Comparison of ENCODE assay signal across 1 cellular context in the genomic region with DNA sequence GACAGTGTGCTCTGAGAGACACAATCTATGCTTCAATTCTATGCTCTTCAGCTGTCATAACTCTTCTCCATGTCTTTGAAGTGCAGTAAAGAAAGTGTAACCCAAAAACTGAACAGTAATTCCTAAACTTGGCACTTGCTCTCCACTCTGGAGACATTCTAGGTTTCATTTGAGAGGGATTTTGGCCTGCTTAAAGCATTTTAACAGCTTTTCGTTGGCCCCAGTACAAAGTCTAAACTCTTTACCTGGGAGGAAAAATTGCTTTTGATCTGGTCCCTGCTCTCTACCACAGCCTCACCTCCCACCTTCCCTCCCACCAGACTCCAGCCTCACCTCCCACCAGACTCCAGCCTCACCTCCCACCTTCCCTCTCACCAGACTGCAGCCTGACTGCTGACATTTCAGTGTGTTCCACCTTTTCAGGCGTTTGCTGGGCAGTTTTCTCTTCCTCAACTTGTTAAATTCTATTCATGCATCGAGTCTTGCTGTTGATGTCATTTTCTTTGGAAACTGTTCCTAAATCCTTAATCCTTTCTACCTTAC.
A peak's percentile ranks its signal among the peaks of the same experiment; 100 is the strongest.
TF ChIP-seq lines count a peak whose summit lies in the region.

No MANE protein-coding gene starts in this region.

TF ChIP-seq in HEK293, 187 proteins besides CTCF, POLR2A, EP300 and RAD21 (continued from another document):
- TF ChIP-seq, protein P1, sequence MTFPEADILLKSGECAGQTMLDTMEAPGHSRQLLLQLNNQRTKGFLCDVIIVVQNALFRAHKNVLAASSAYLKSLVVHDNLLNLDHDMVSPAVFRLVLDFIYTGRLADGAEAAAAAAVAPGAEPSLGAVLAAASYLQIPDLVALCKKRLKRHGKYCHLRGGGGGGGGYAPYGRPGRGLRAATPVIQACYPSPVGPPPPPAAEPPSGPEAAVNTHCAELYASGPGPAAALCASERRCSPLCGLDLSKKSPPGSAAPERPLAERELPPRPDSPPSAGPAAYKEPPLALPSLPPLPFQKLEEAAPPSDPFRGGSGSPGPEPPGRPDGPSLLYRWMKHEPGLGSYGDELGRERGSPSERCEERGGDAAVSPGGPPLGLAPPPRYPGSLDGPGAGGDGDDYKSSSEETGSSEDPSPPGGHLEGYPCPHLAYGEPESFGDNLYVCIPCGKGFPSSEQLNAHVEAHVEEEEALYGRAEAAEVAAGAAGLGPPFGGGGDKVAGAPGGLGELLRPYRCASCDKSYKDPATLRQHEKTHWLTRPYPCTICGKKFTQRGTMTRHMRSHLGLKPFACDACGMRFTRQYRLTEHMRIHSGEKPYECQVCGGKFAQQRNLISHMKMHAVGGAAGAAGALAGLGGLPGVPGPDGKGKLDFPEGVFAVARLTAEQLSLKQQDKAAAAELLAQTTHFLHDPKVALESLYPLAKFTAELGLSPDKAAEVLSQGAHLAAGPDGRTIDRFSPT (tag by site-specific recombination; IDR thresholded peaks at IDR 0.05), result no peak
- TF ChIP-seq, protein P2, sequence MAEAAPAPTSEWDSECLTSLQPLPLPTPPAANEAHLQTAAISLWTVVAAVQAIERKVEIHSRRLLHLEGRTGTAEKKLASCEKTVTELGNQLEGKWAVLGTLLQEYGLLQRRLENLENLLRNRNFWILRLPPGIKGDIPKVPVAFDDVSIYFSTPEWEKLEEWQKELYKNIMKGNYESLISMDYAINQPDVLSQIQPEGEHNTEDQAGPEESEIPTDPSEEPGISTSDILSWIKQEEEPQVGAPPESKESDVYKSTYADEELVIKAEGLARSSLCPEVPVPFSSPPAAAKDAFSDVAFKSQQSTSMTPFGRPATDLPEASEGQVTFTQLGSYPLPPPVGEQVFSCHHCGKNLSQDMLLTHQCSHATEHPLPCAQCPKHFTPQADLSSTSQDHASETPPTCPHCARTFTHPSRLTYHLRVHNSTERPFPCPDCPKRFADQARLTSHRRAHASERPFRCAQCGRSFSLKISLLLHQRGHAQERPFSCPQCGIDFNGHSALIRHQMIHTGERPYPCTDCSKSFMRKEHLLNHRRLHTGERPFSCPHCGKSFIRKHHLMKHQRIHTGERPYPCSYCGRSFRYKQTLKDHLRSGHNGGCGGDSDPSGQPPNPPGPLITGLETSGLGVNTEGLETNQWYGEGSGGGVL (tag by site-specific recombination; IDR thresholded peaks at IDR 0.05), result no peak
- TF ChIP-seq ZNF23 (tag by site-specific recombination; IDR thresholded peaks at IDR 0.05; ENCODE audit: borderline replicate concordance), result no peak
- TF ChIP-seq, protein P3, sequence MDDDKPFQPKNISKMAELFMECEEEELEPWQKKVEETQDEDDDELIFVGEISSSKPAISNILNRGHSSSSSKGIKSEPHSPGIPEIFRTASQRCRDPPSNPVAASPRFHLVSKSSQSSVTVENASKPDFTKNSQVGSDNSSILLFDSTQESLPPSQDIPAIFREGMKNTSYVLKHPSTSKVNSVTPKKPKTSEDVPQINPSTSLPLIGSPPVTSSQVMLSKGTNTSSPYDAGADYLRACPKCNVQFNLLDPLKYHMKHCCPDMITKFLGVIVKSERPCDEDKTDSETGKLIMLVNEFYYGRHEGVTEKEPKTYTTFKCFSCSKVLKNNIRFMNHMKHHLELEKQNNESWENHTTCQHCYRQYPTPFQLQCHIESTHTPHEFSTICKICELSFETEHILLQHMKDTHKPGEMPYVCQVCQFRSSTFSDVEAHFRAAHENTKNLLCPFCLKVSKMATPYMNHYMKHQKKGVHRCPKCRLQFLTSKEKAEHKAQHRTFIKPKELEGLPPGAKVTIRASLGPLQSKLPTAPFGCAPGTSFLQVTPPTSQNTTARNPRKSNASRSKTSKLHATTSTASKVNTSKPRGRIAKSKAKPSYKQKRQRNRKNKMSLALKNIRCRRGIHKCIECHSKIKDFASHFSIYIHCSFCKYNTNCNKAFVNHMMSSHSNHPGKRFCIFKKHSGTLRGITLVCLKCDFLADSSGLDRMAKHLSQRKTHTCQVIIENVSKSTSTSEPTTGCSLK (tag by site-specific recombination; IDR thresholded peaks at IDR 0.05), result no peak
- TF ChIP-seq ZFHX2 (tag by site-specific recombination; conservative IDR thresholded peaks at IDR 0.05), result peak; percentile 95
- TF ChIP-seq SETDB1 (IDR thresholded peaks at IDR 0.05; ENCODE audit: insufficient read length, low read length), result no peak
TF ChIP-seq in HEK293: peak in this region for 2.
